In the genomic region with DNA sequence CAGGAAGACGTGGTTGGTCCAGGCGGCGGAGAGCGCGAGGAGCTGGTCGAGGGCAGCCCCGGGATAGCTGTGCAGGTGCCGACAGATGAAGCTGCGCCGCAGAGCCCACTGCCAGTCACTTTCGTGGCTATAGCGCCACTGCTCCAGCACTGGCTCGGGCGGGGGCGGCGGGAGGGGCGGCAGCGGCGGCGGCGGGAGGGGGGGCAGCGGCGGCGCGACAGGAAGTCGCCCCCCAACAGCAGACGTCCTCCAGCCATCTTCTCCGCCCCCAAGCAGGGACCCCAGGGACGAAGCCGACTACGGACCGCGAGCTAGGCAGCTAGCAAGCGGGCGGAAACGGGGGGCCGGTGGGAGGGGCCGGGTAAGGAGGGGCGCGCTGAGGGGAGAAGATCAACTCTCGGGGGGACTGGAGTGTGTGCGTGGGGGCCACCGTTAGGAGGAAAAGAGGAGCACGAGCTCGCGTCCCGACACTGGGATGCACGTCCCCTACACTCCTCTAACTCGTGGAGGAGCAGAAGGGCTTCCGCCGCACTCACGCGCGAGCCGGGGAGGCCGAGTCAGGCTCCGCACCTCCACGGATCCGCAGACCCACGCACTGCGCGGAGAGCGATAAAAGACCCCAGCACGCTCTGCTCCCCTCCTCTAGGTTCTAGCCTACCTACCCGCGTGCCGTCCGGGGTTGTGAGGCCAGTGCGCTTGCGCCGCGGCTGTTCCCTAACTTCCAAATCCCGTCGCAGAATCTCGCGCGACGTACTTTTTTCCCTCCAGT, we compare ENCODE assay signal across 8 cellular contexts. TPM values are rescaled to one million over a fixed set of nuclear protein-coding genes. Genes with fewer than 3 reads are reported as not detected.
DNase-seq lines count a peak whose midpoint lies in the region; ATAC-seq and TF ChIP-seq lines count a peak whose summit lies in the region.

Gene NKRF (minus strand): TSS at position 686 of the 769 bp plus-strand sequence.

- no peaks in the 10 kb centered on the region for H3K9me3 Mint-ChIP-seq in activated naive CD4-positive, alpha-beta T cell treated with anti-CD3 and anti-CD28 coated beads, Interleukin-2, amount 50 U/mL, for 72 hours
- H3K9me3 Mint-ChIP-seq in type B pancreatic cell: peaks cover 4% of the 10 kb centered on the region

- H3K36me3 Mint-ChIP-seq in activated naive CD4-positive, alpha-beta T cell treated with anti-CD3 and anti-CD28 coated beads, Interleukin-2, amount 50 U/mL, for 72 hours: peaks cover 12 to 13% of the 10 kb centered on the region in 2 donors
- H3K36me3 Mint-ChIP-seq in type B pancreatic cell: peaks cover 4% of the 10 kb centered on the region

- peak within 1 kb of the TSS; percentile 93 for H2AFZ ChIP-seq in parathyroid adenoma

- no peaks in the 10 kb centered on the region for H3K27me3 ChIP-seq in parathyroid adenoma (ENCODE audit: control insufficient read depth, insufficient read depth, low read length)

- DNase-seq in G401 (ENCODE audit: low spot score): peak; percentile 37
- DNase-seq in GOT3 (lab: John Stamatoyannopoulos, UW): peak; percentile 68
- DNase-seq in LNCaP clone FGC (ENCODE audit: low read depth): peak; percentile 71
- peak; percentile 90 for DNase-seq in SK-MEL-5 (ENCODE audit: low read depth, low spot score)
- DNase-seq in activated naive CD4-positive, alpha-beta T cell treated with anti-CD3 and anti-CD28 coated beads, Interleukin-2, amount 50 U/mL, for 72 hours (ENCODE audit: low spot score in 2 of 2): peak; percentile 86 to 89
- peak; percentile 97 for DNase-seq in Right ventricle myocardium inferior (ENCODE audit: missing footprints)
- DNase-seq in type B pancreatic cell (ENCODE audit: extremely low spot score, unreplicated experiment): peak; percentile 84

- peak within 1 kb of the TSS; percentile 68 for H3K4me2 ChIP-seq in parathyroid adenoma (ENCODE audit: low read length)

- no peaks in the 10 kb centered on the region for H3K9me3 ChIP-seq in parathyroid adenoma (ENCODE audit: control insufficient read depth, low read length)

- H3K27ac Mint-ChIP-seq in activated naive CD4-positive, alpha-beta T cell treated with anti-CD3 and anti-CD28 coated beads, Interleukin-2, amount 50 U/mL, for 72 hours: peak within 1 kb of the TSS; percentile 97 to 98
- H3K27ac Mint-ChIP-seq in type B pancreatic cell: peak within 1 kb of the TSS; percentile 93

- no peaks in the 10 kb centered on the region for H3K79me2 ChIP-seq in parathyroid adenoma

- no peaks in the 10 kb centered on the region for H3K4me1 ChIP-seq in parathyroid adenoma

- H3K4me3 Mint-ChIP-seq in type B pancreatic cell: peak within 1 kb of the TSS; percentile 96

- H3K36me3 ChIP-seq in parathyroid adenoma (ENCODE audit: control insufficient read depth, insufficient read depth, low read length): no peaks in the 10 kb centered on the region

- H3K27ac ChIP-seq in parathyroid adenoma: peak within 1 kb of the TSS; percentile 83

- H3K4me3 ChIP-seq in LNCaP clone FGC (ENCODE audit: low read depth, low read length) (peak within 1 kb of the TSS; percentile 79), parathyroid adenoma (ENCODE audit: low read depth, low read length) (peak within 1 kb of the TSS; percentile 79)

- intact Hi-C loops in Right ventricle myocardium inferior (cut with DNase I): loop anchor here (1.0 to 10.0 kb wide), 4 partner anchors 81 to 185 kb away; partner anchors contain the start of gene RPL39

- H3K4me1 Mint-ChIP-seq in type B pancreatic cell (ENCODE audit: unreplicated experiment): peaks cover 8% of the 10 kb centered on the region

- ATAC-seq in activated naive CD4-positive, alpha-beta T cell treated with anti-CD3 and anti-CD28 coated beads, Interleukin-2, amount 50 U/mL, for 72 hours: peak; percentile 82 to 89
- peak; percentile 96 for ATAC-seq in Right ventricle myocardium inferior

- peak within 1 kb of the TSS; percentile 2 for H3K9ac ChIP-seq in parathyroid adenoma

- H3K27me3 Mint-ChIP-seq in type B pancreatic cell: no peaks in the 10 kb centered on the region

- in situ Hi-C loops in G401 (cut with HindIII; ENCODE audit: low sequenced_read_pairs): no loop called here
- in situ Hi-C loops in SK-MEL-5 (cut with HindIII; ENCODE audit: low pct_unique_long_range_greater_than_20kb, low sequenced_read_pairs): no loop called here

- TF ChIP-seq CTCF in LNCaP clone FGC (IDR thresholded peaks at IDR 0.05; ENCODE audit: control insufficient read depth, extremely low read depth, insufficient read depth): 0 out of 2 replicates have a peak, but pooled peaks have one; percentile 1
- no peak for TF ChIP-seq CTCF in parathyroid adenoma (IDR thresholded peaks at IDR 0.05)
- TF ChIP-seq CTCF in type B pancreatic cell (conservative IDR thresholded peaks at IDR 0.05): no peak

RNA-seq across cellular contexts. Expression of gene NKRF, which starts in this region (rescaled TPM):
- 11.3 and 17.1 TPM in 2 replicates for total RNA-seq in G401 (2014; rRNA removed; shearing (Covaris generic))
- 8.4 and 9.8 TPM in 2 replicates for total RNA-seq in SK-MEL-5 (2014; rRNA removed; shearing (Covaris generic))
- polyA plus RNA-seq in SK-MEL-5 (2015; cell fraction: cytosol; rRNA removed): 12.6 and 17.1 TPM in 2 replicates
- polyA plus RNA-seq in SK-MEL-5 (2015; cell fraction: nucleus; rRNA removed): 13.6 and 17.8 TPM in 2 replicates
- 10 to 100 TPM; 17.1 to 21.9 TPM for total RNA-seq in activated naive CD4-positive, alpha-beta T cell treated with anti-CD3 and anti-CD28 coated beads, Interleukin-2, amount 50 U/mL, for 72 hours
- 4.2 TPM for total RNA-seq in Right ventricle myocardium inferior
- total RNA-seq in type B pancreatic cell (ENCODE audit: low replicate concordance): 11.0 and 11.8 TPM in 2 replicates

Comparison
In these comparisons a context has a peak if more than half of its experiments do, and no peak if none do; other contexts are left out.
1. Peak in every context shown above with its lines: DNase-seq, ATAC-seq, H3K4me3 ChIP-seq and H3K27ac ChIP-seq.
2. DNase-seq: peak in every context shown above with its lines; median percentile 97 in Right ventricle myocardium inferior; 90 in SK-MEL-5; 88 in activated naive CD4-positive, alpha-beta T cell treated with anti-CD3 and anti-CD28 coated beads, Interleukin-2, amount 50 U/mL, for 72 hours; 84 in type B pancreatic cell; 71 in LNCaP clone FGC; 68 in GOT3; 37 in G401.